8 cellular contexts compared by ENCODE assay signal in genomic region chr22:20080776-20081654, GRCh38. TPM values are rescaled to one million over a fixed set of nuclear protein-coding genes. Genes with fewer than 3 reads are reported as not detected.
DNase-seq lines count a peak whose midpoint lies in the region; ATAC-seq and TF ChIP-seq lines count a peak whose summit lies in the region.

No MANE protein-coding gene starts in this region.

- POLR2A ChIA-PET in WTC11 (lab: Charles Lee): interaction anchor here (1.7 kb wide), 1 partner anchor 36 kb away, joined by 3 read pairs; the partner anchor contains the start of gene TRMT2A

- no peaks in the 10 kb centered on the region for H3K27me3 ChIP-seq in HUES64 (ENCODE audit: insufficient read depth, low read length)
- no peaks in the 10 kb centered on the region for H3K27me3 ChIP-seq in esophagus squamous epithelium

- 17% methylated on average over 27 of the region's 27 CpGs for WGBS in HUES64
- 12 to 13% methylated on average over 21 to 23 of the region's 27 CpGs for WGBS in esophagus squamous epithelium, 2 donors

- peaks cover 17% of the 10 kb centered on the region for H3K36me3 ChIP-seq in HUES64 (ENCODE audit: insufficient read depth, low read length)
- peaks cover 5 to 9% (median 5%) of the 10 kb centered on the region in 3 donors for H3K36me3 ChIP-seq in esophagus squamous epithelium

- peak overlapping the region; percentile 90 for H3K27ac Mint-ChIP-seq in WTC11
- peak overlapping the region; percentile 17 to 63 for H3K27ac Mint-ChIP-seq in natural killer cell

- peaks cover 18% of the 10 kb centered on the region for H3K4me1 ChIP-seq in HUES64 (ENCODE audit: insufficient read depth, low read length)
- H3K4me1 ChIP-seq in esophagus squamous epithelium: peaks cover 28 to 55% (median 42%) of the 10 kb centered on the region in 3 donors

- DNase-seq in EH (ENCODE audit: low read depth): peak; percentile 74
- no peak for DNase-seq in WTC11 (ENCODE audit: low spot score)
- no peak for DNase-seq in esophagus squamous epithelium (lab: John Stamatoyannopoulos, UW)
- DNase-seq in natural killer cell: no peak
- DNase-seq in germinal center (ENCODE audit: low spot score): no peak
- no peak for DNase-seq in posterior vena cava (ENCODE audit: low spot score)
- no peak for DNase-seq in activated effector memory CD4-positive, alpha-beta T cell treated with Interleukin-2 at 50 U/mL for 16 hours

- H3K4me3 ChIP-seq in HUES64 (ENCODE audit: low read length) (peak overlapping the region; percentile 97), esophagus squamous epithelium (peak overlapping the region; percentile 66 to 92 (median 78))

- no peak; the same call in 1 of the 2 replicates for ATAC-seq in WTC11
- ATAC-seq in natural killer cell: no peak

- TF ChIP-seq POLR2A in esophagus squamous epithelium (IDR thresholded peaks at IDR 0.05): no peak

- H3K27me3 Mint-ChIP-seq in WTC11 (ENCODE audit: low read depth) (no peaks in the 10 kb centered on the region), natural killer cell (ENCODE audit: low read depth in 2 of 2) (no peaks in the 10 kb centered on the region)

- H3K27ac ChIP-seq in HUES64 (ENCODE audit: low read depth, low read length): peak overlapping the region; percentile 94
- peak overlapping the region; percentile 86 to 99 (median 96) for H3K27ac ChIP-seq in esophagus squamous epithelium

- H3K36me3 Mint-ChIP-seq in WTC11: peaks cover 10% of the 10 kb centered on the region
- H3K36me3 Mint-ChIP-seq in natural killer cell: no peaks in the 10 kb centered on the region

- intact Hi-C loops in esophagus squamous epithelium (cut with DNase I): no loop called here
- intact Hi-C loops in natural killer cell (cut with micrococcal nuclease): loop anchor here (2.0 to 5.0 kb wide), 2 partner anchors 41 to 60 kb away; partner anchors contain the start of gene TANGO2
- intact Hi-C loops in posterior vena cava (cut with DNase I): no loop called here

- H3K4me3 Mint-ChIP-seq in WTC11 (peak overlapping the region; percentile 91), natural killer cell (peak overlapping the region; percentile 82)

- no peaks in the 10 kb centered on the region for H3K9me3 ChIP-seq in HUES64 (ENCODE audit: insufficient read depth, low read depth, low read length)
- no peaks in the 10 kb centered on the region for H3K9me3 ChIP-seq in esophagus squamous epithelium

- CTCF ChIA-PET in WTC11 (lab: Charles Lee): interaction anchor here (0.6 to 1.1 kb wide), 3 partner anchors 50 to 351 kb away, joined by 3 read pairs; no protein-coding TSS in a partner anchor

- H3K9ac ChIP-seq in HUES64 (ENCODE audit: low read depth, low read length): peak overlapping the region; percentile 97

- H3K9me3 Mint-ChIP-seq in WTC11 (no peaks in the 10 kb centered on the region), natural killer cell (no peaks in the 10 kb centered on the region)

- peaks cover 41% of the 10 kb centered on the region for H3K4me1 Mint-ChIP-seq in WTC11
- H3K4me1 Mint-ChIP-seq in natural killer cell: peaks cover 33 to 38% of the 10 kb centered on the region in 2 donors

- TF ChIP-seq CTCF in WTC11 (IDR thresholded peaks at IDR 0.05) (no peak), esophagus squamous epithelium (IDR thresholded peaks at IDR 0.05) (no peak), natural killer cell (IDR thresholded peaks at IDR 0.05) (no peak)

TF ChIP-seq in WTC11, 78 proteins besides CTCF, POLR2A, EP300 and RAD21:
- TF ChIP-seq GABPB1 (CRISPR knock-in tag; IDR thresholded peaks at IDR 0.05) (no peak), GRHL2 (CRISPR knock-in tag; IDR thresholded peaks at IDR 0.05; ENCODE audit: insufficient replicate concordance, severe bottlenecking) (no peak), KAT7 (CRISPR knock-in tag; IDR thresholded peaks at IDR 0.05; ENCODE audit: borderline replicate concordance) (no peak), JAZF1 (CRISPR knock-in tag; IDR thresholded peaks at IDR 0.05) (no peak), FOXK1 (CRISPR knock-in tag; IDR thresholded peaks at IDR 0.05) (no peak), HMGA2 (CRISPR knock-in tag; IDR thresholded peaks at IDR 0.05) (no peak), SMAD3 (CRISPR knock-in tag; IDR thresholded peaks at IDR 0.05; ENCODE audit: borderline replicate concordance) (no peak), EMX1 (CRISPR knock-in tag; IDR thresholded peaks at IDR 0.05) (no peak), IRF2 (CRISPR knock-in tag; IDR thresholded peaks at IDR 0.05; ENCODE audit: borderline replicate concordance, low read depth) (no peak), TP53 (CRISPR knock-in tag; IDR thresholded peaks at IDR 0.05) (no peak), ZBTB21 (CRISPR knock-in tag; IDR thresholded peaks at IDR 0.05; ENCODE audit: borderline replicate concordance) (no peak), TEAD4 (CRISPR knock-in tag; IDR thresholded peaks at IDR 0.05) (no peak), MXD4 (CRISPR knock-in tag; IDR thresholded peaks at IDR 0.05; ENCODE audit: borderline replicate concordance) (no peak)
- TF ChIP-seq, protein P1, sequence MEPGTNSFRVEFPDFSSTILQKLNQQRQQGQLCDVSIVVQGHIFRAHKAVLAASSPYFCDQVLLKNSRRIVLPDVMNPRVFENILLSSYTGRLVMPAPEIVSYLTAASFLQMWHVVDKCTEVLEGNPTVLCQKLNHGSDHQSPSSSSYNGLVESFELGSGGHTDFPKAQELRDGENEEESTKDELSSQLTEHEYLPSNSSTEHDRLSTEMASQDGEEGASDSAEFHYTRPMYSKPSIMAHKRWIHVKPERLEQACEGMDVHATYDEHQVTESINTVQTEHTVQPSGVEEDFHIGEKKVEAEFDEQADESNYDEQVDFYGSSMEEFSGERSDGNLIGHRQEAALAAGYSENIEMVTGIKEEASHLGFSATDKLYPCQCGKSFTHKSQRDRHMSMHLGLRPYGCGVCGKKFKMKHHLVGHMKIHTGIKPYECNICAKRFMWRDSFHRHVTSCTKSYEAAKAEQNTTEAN (CRISPR knock-in tag; IDR thresholded peaks at IDR 0.05): no peak
- TF ChIP-seq, protein P2, sequence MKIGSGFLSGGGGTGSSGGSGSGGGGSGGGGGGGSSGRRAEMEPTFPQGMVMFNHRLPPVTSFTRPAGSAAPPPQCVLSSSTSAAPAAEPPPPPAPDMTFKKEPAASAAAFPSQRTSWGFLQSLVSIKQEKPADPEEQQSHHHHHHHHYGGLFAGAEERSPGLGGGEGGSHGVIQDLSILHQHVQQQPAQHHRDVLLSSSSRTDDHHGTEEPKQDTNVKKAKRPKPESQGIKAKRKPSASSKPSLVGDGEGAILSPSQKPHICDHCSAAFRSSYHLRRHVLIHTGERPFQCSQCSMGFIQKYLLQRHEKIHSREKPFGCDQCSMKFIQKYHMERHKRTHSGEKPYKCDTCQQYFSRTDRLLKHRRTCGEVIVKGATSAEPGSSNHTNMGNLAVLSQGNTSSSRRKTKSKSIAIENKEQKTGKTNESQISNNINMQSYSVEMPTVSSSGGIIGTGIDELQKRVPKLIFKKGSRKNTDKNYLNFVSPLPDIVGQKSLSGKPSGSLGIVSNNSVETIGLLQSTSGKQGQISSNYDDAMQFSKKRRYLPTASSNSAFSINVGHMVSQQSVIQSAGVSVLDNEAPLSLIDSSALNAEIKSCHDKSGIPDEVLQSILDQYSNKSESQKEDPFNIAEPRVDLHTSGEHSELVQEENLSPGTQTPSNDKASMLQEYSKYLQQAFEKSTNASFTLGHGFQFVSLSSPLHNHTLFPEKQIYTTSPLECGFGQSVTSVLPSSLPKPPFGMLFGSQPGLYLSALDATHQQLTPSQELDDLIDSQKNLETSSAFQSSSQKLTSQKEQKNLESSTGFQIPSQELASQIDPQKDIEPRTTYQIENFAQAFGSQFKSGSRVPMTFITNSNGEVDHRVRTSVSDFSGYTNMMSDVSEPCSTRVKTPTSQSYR (CRISPR knock-in tag; IDR thresholded peaks at IDR 0.05): no peak
- TF ChIP-seq, protein P3, sequence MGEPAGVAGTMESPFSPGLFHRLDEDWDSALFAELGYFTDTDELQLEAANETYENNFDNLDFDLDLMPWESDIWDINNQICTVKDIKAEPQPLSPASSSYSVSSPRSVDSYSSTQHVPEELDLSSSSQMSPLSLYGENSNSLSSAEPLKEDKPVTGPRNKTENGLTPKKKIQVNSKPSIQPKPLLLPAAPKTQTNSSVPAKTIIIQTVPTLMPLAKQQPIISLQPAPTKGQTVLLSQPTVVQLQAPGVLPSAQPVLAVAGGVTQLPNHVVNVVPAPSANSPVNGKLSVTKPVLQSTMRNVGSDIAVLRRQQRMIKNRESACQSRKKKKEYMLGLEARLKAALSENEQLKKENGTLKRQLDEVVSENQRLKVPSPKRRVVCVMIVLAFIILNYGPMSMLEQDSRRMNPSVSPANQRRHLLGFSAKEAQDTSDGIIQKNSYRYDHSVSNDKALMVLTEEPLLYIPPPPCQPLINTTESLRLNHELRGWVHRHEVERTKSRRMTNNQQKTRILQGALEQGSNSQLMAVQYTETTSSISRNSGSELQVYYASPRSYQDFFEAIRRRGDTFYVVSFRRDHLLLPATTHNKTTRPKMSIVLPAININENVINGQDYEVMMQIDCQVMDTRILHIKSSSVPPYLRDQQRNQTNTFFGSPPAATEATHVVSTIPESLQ (CRISPR knock-in tag; IDR thresholded peaks at IDR 0.05): no peak

RNA-seq across cellular contexts. Expression of gene DGCR8, which starts 1.0 kb away (rescaled TPM):
- polyA plus RNA-seq in HUES64 (2013, experiment 1 of 2): 27.2 TPM
- 25.4 TPM for polyA plus RNA-seq in HUES64 (2013, experiment 2 of 2)
- total RNA-seq in WTC11 (2021) (39.5 to 55.0 TPM (median 41.2 TPM) in 3 replicates), esophagus squamous epithelium (10 to 100 TPM; 13.7 to 33.8 (median 18.7) TPM), natural killer cell (10 to 100 TPM; 45.3 to 64.7 (median 64.0) TPM), posterior vena cava (10 to 100 TPM; 24.3 to 25.2 TPM)

RNA-seq across cellular contexts. Expression of gene RANBP1, which starts 34.9 kb away (rescaled TPM):
- polyA plus RNA-seq in HUES64 (2013, experiment 1 of 2): 724 TPM
- 653 TPM for polyA plus RNA-seq in HUES64 (2013, experiment 2 of 2)
- total RNA-seq in WTC11 (2021) (379 to 443 TPM (median 400 TPM) in 3 replicates), esophagus squamous epithelium (100 to 1,000 TPM; 178 to 358 (median 212) TPM), natural killer cell (10 to 100 TPM; 54.0 to 61.0 (median 56.3) TPM), posterior vena cava (10 to 100 TPM; 57.0 to 61.6 TPM)

RNA-seq across cellular contexts. Expression of gene TRMT2A, which starts 36.0 kb away (rescaled TPM):
- polyA plus RNA-seq in HUES64 (2013, experiment 1 of 2): 36.4 TPM
- 26.3 TPM for polyA plus RNA-seq in HUES64 (2013, experiment 2 of 2)
- total RNA-seq in WTC11 (2021) (52.0 to 68.6 TPM (median 53.7 TPM) in 3 replicates), esophagus squamous epithelium (10 to 100 TPM; 30.9 to 58.6 (median 41.3) TPM), natural killer cell (100 to 1,000 TPM in 1 of 3 donors, 10 to 100 TPM in 2; 86.4 to 104 (median 86.5) TPM), posterior vena cava (10 to 100 TPM; 25.7 to 37.7 TPM)

RNA-seq across cellular contexts. Expression of gene ZDHHC8, which starts 50.6 kb away (rescaled TPM):
- polyA plus RNA-seq in HUES64 (2013, experiment 1 of 2): 23.3 TPM
- 28.1 TPM for polyA plus RNA-seq in HUES64 (2013, experiment 2 of 2)
- total RNA-seq in WTC11 (2021) (72.3 to 79.7 TPM (median 77.6 TPM) in 3 replicates), esophagus squamous epithelium (10 to 100 TPM; 14.7 to 22.9 (median 18.6) TPM), natural killer cell (10 to 100 TPM; 64.0 to 75.6 (median 65.3) TPM), posterior vena cava (10 to 100 TPM; 45.6 to 46.3 TPM)
